Comparison of ENCODE assay signal across 16 cellular contexts in the genomic region with DNA sequence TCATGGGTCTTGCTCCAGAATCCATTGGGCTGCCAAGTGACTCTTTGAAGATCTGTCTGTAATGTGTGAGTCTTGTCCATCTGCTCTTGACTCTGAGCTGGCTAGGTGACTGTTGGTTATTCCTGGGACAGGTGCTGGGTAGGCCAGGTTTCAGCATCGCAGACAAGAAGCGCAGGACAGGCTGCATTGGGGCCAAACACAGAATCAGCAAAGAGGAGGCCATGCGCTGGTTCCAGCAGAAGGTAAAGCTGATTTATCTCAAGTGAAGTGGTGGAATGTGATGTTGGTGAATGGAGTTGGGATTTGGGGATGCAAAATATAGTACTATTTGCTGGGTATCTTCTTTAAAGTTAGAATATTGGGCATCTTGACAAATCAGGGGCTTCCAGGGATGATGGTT. TPM values are rescaled to one million over a fixed set of nuclear protein-coding genes. Genes with fewer than 3 reads are reported as not detected.
DNase-seq lines count a peak whose midpoint lies in the region; ATAC-seq and TF ChIP-seq lines count a peak whose summit lies in the region.
"Had no signal": no experiment of that assay in that cellular context is flagged by ENCODE, and none has a peak within 500 bp of the region (broad histone marks: within the 10 kb centered on the region; RNA-seq: fewer than 3 reads in every experiment).

No MANE protein-coding gene starts in this region.

- H4K8ac ChIP-seq in IMR-90 (ENCODE audit: low read depth in 2 of 2, low read length in 2 of 2): no peak overlapping the region
- H4K8ac ChIP-seq in trophoblast cell (ENCODE audit: low read depth, low read length): no peak overlapping the region

- H3K4me2 ChIP-seq in IMR-90 (ENCODE audit: low read depth, low read length): peak overlapping the region; percentile 13; the same call in 1 of the 2 replicates
- no peak overlapping the region for H3K4me2 ChIP-seq in trophoblast cell (ENCODE audit: low read length)

- H3K27me3 ChIP-seq in IMR-90 (ENCODE audit: control insufficient read depth, insufficient read depth, low read length) (no peaks in the 10 kb centered on the region), trophoblast cell (ENCODE audit: insufficient read depth, low read length) (no peaks in the 10 kb centered on the region)
- H3K27me3 ChIP-seq: foreskin keratinocyte had no signal

- no peaks in the 10 kb centered on the region for H3K27me3 Mint-ChIP-seq in Calu3 (ENCODE audit: unreplicated experiment)
- H3K27me3 Mint-ChIP-seq in central memory CD8-positive, alpha-beta T cell: no peaks in the 10 kb centered on the region

- H3K23ac ChIP-seq in IMR-90 (ENCODE audit: low read depth, low read length): no peak overlapping the region
- no peak overlapping the region for H3K23ac ChIP-seq in trophoblast cell (ENCODE audit: low read length)

- no peak overlapping the region for H2AK5ac ChIP-seq in IMR-90 (ENCODE audit: low read depth, low read length)
- no peak overlapping the region for H2AK5ac ChIP-seq in trophoblast cell (ENCODE audit: low read length)

- dilution Hi-C loops in IMR-90 (cut with HindIII; ENCODE audit: low sequenced_read_pairs, unreplicated experiment): no loop called here

- peaks cover 26 to 76% of the 10 kb centered on the region in 2 experiments; a peak in 3 of 4 replicates for H3K79me1 ChIP-seq in IMR-90 (ENCODE audit: low read depth in 1 of 2, low read length in 2 of 2)
- H3K79me1 ChIP-seq in trophoblast cell (ENCODE audit: low read length): peaks cover 4% of the 10 kb centered on the region

- H2BK5ac ChIP-seq in IMR-90 (ENCODE audit: low read depth, low read length, poor library complexity, severe bottlenecking): no peak overlapping the region
- H2BK5ac ChIP-seq in trophoblast cell (ENCODE audit: low read depth, low read length, poor library complexity): no peak overlapping the region

- POLR2A ChIA-PET in IMR-90 (lab: Charles Lee; ENCODE audit: unreplicated experiment): no interaction called here

- TF ChIP-seq RAD21 in IMR-90 (IDR thresholded peaks at IDR 0.05; ENCODE audit: low read length): no peak

- TF ChIP-seq CTCF in Calu3 (IDR thresholded peaks at IDR 0.05; ENCODE audit: unreplicated experiment) (no peak), IMR-90 (conservative IDR thresholded peaks at IDR 0.05; ENCODE audit: low read depth, low read length) (no peak)

- H3K9me3 ChIP-seq in IMR-90 (ENCODE audit: control insufficient read depth, insufficient read depth, low read length): no peaks in the 10 kb centered on the region
- H3K9me3 ChIP-seq in trophoblast cell (ENCODE audit: insufficient read depth, low read depth, low read length): no peaks in the 10 kb centered on the region

- H3K4ac ChIP-seq in IMR-90 (ENCODE audit: low read depth, low read length) (no peak overlapping the region), trophoblast cell (ENCODE audit: low read depth, low read length) (peak overlapping the region; percentile 38)

- intact Hi-C loops in Calu3 (cut with micrococcal nuclease; ENCODE audit: unreplicated experiment): no loop called here
- intact Hi-C loops in IMR-90 (cut with micrococcal nuclease): no loop called here
- intact Hi-C loops in Right ventricle myocardium inferior (cut with DNase I): no loop called here

- H3K27ac ChIP-seq in IMR-90 (ENCODE audit: insufficient read depth, low read length) (no peak overlapping the region), trophoblast cell (ENCODE audit: low read depth, low read length) (no peak overlapping the region)
- H3K27ac ChIP-seq: foreskin keratinocyte had no signal

- DNase-seq in Calu3: no peak
- DNase-seq in IMR-90: no peak
- DNase-seq in central memory CD8-positive, alpha-beta T cell (ENCODE audit: low spot score in 2 of 2): no peak
- DNase-seq in trophoblast cell: no peak
- DNase-seq in Right ventricle myocardium inferior (ENCODE audit: missing footprints): no peak
- DNase-seq in stimulated activated CD4-positive, alpha-beta T cell treated with anti-CD3 and anti-CD28 coated beads, Interleukin-2, amount 100 ng/mL, for 48 hours: no peak
- DNase-seq in SHP77 treated with DMSO at 0.1 percent for 48 hours (lab: John Stamatoyannopoulos, UW): no peak
- DNase-seq: aorta; effector CD4-positive, alpha-beta T cell; foreskin keratinocyte; immature natural killer cell; NCI-H1436 treated with DMSO at 0.1 percent for 48 hours; NCI-H524 treated with DMSO at 0.1 percent for 48 hours; retina; RPMI8226; substantia nigra had no signal

- H2BK15ac ChIP-seq in IMR-90 (ENCODE audit: low read depth, low read length): no peak overlapping the region

- H3K4me3 ChIP-seq in IMR-90 (ENCODE audit: insufficient read depth, low read depth, low read length) (no peak overlapping the region), trophoblast cell (ENCODE audit: low read depth, low read length) (no peak overlapping the region)

- H2BK12ac ChIP-seq in trophoblast cell (ENCODE audit: low read length): no peak overlapping the region

- in situ Hi-C loops in IMR-90 (cut with MboI; ENCODE audit: low sequenced_read_pairs): no loop called here

- H4K5ac ChIP-seq in IMR-90 (ENCODE audit: low read depth, low read length): no peak overlapping the region

- H3K14ac ChIP-seq in IMR-90 (replicated peaks; ENCODE audit: low read depth, low read length): no peak overlapping the region
- no peak overlapping the region for H3K14ac ChIP-seq in trophoblast cell (ENCODE audit: low read length)

- H3K27ac Mint-ChIP-seq in Calu3 (ENCODE audit: unreplicated experiment): peak overlapping the region; percentile 21
- peak overlapping the region; percentile 27 for H3K27ac Mint-ChIP-seq in central memory CD8-positive, alpha-beta T cell (ENCODE audit: low read depth)

- H3K56ac ChIP-seq in IMR-90 (ENCODE audit: extremely low read depth, insufficient read depth, low read length): no peak overlapping the region

- H3K9me3 Mint-ChIP-seq in Calu3 (ENCODE audit: low read depth, unreplicated experiment): no peaks in the 10 kb centered on the region
- no peaks in the 10 kb centered on the region for H3K9me3 Mint-ChIP-seq in central memory CD8-positive, alpha-beta T cell
- H3K9me3 Mint-ChIP-seq: immature natural killer cell had no signal

- 100% methylated on average over 3 of the region's 3 CpGs; no CpG with 5 or more reads in 1 of the 2 experiments for WGBS in IMR-90 (ENCODE audit: extremely low coverage in 2 of 2, insufficient read length in 1 of 2), 2 experiments
- WGBS in trophoblast cell (ENCODE audit: extremely low coverage, insufficient coverage, insufficient read length): no CpG with 5 or more reads among the region's 3 CpGs

- H3K9me1 ChIP-seq in IMR-90 (ENCODE audit: insufficient read depth, low read length): peaks cover 25% of the 10 kb centered on the region

- H3K18ac ChIP-seq in IMR-90 (ENCODE audit: low read depth, low read length): no peak overlapping the region
- no peak overlapping the region for H3K18ac ChIP-seq in trophoblast cell (ENCODE audit: low read length)

- no peak for ATAC-seq in IMR-90 (ENCODE audit: low read depth)
- no peak for ATAC-seq in central memory CD8-positive, alpha-beta T cell (replicated peaks; ENCODE audit: extremely low read depth, poor library complexity, severe bottlenecking)
- no peak for ATAC-seq in Right ventricle myocardium inferior
- ATAC-seq: foreskin keratinocyte had no signal

- H2BK20ac ChIP-seq in IMR-90 (ENCODE audit: low read depth, low read length): no peak overlapping the region

- no peak overlapping the region for H2AK9ac ChIP-seq in IMR-90 (replicated peaks; ENCODE audit: low read depth, low read length, poor library complexity)

- H3K4me3 Mint-ChIP-seq in Calu3 (ENCODE audit: low read depth, unreplicated experiment): no peak overlapping the region
- no peak overlapping the region for H3K4me3 Mint-ChIP-seq in central memory CD8-positive, alpha-beta T cell

- H3K36me3 Mint-ChIP-seq in Calu3 (ENCODE audit: insufficient read depth, unreplicated experiment): peaks cover 85% of the 10 kb centered on the region
- H3K36me3 Mint-ChIP-seq in central memory CD8-positive, alpha-beta T cell (ENCODE audit: insufficient read depth): peaks cover 82% of the 10 kb centered on the region

- no TSS peak for BruUV-seq in Calu3 (replicated peaks; lab: Mats Ljungman, UMichigan)
- no TSS peak for BruUV-seq in IMR-90 (replicated peaks; lab: Mats Ljungman, UMichigan)

- peaks cover 61% of the 10 kb centered on the region for H3K36me3 ChIP-seq in IMR-90 (ENCODE audit: control insufficient read depth, insufficient read depth, low read length)
- peaks cover 29 to 62% of the 10 kb centered on the region in 2 experiments for H3K36me3 ChIP-seq in trophoblast cell (ENCODE audit: control insufficient read depth in 1 of 2, insufficient read depth in 2 of 2, low read length in 2 of 2)

- H3K4me1 Mint-ChIP-seq in Calu3 (ENCODE audit: low read depth, unreplicated experiment): peaks cover 38% of the 10 kb centered on the region
- H3K4me1 Mint-ChIP-seq in central memory CD8-positive, alpha-beta T cell: peaks cover 67% of the 10 kb centered on the region

- no peak overlapping the region for H3K9ac ChIP-seq in IMR-90 (ENCODE audit: low read depth, low read length)
- H3K9ac ChIP-seq in trophoblast cell (ENCODE audit: low read length): peak overlapping the region; percentile 15

- H4K12ac ChIP-seq in trophoblast cell (ENCODE audit: low read depth, low read length): no peak overlapping the region

- no peak for TF ChIP-seq POLR2A in IMR-90 (IDR thresholded peaks at IDR 0.05; ENCODE audit: low read depth, low read length)

- H3K4me1 ChIP-seq in IMR-90 (ENCODE audit: control insufficient read depth, insufficient read depth, low read length) (peaks cover 10% of the 10 kb centered on the region), trophoblast cell (ENCODE audit: control insufficient read depth in 1 of 2, insufficient read depth in 2 of 2, low read length in 2 of 2) (peaks cover 3 to 5% of the 10 kb centered on the region in 2 experiments)

- CTCF ChIA-PET in Calu3 (lab: Charles Lee) (no interaction called here), IMR-90 (lab: Yijun Ruan, JAX) (no interaction called here)

- H4K91ac ChIP-seq in IMR-90 (ENCODE audit: insufficient read depth, low read depth, low read length): no peak overlapping the region
- H4K91ac ChIP-seq in trophoblast cell (ENCODE audit: low read depth, low read length): no peak overlapping the region

- H2AFZ ChIP-seq in IMR-90 (replicated peaks; ENCODE audit: low read length, poor library complexity) (no peak overlapping the region), trophoblast cell (ENCODE audit: insufficient read depth, low read length, poor library complexity) (no peak overlapping the region)

- peaks cover 17% of the 10 kb centered on the region for H3K79me2 ChIP-seq in trophoblast cell (ENCODE audit: control insufficient read depth, insufficient read depth, low read length, poor library complexity)

- H4K20me1 ChIP-seq in IMR-90 (ENCODE audit: insufficient read depth, low read length): peaks cover 91% of the 10 kb centered on the region

- H2BK120ac ChIP-seq in IMR-90 (ENCODE audit: low read depth, low read length) (no peak overlapping the region), trophoblast cell (ENCODE audit: insufficient read depth, low read length, poor library complexity) (no peak overlapping the region)

RNA-seq across cellular contexts. Expression of a gene that starts 4.1 kb away (rescaled TPM):
- total RNA-seq in Calu3 (2022) (588 and 622 TPM in 2 replicates), IMR-90 (2012; rRNA removed) (452 and 980 TPM in 2 replicates), Right ventricle myocardium inferior (681 TPM)
- 1,692 and 1,751 TPM in 2 replicates for polyA plus RNA-seq in IMR-90 (2012; rRNA removed)
- polyA plus RNA-seq in IMR-90 (2012; cell fraction: cytosol; rRNA removed): 209 and 733 TPM in 2 replicates
- 34.7 and 396 TPM in 2 replicates for polyA plus RNA-seq in IMR-90 (2012; cell fraction: nucleus; rRNA removed; ENCODE audit: low replicate concordance)
- polyA plus RNA-seq in trophoblast cell (2013): 1,687 and 1,801 TPM in 2 replicates

RNA-seq across cellular contexts. Expression of a gene that starts 47.6 kb away (rescaled TPM):
- 32.4 and 36.5 TPM in 2 replicates for total RNA-seq in Calu3 (2022)
- total RNA-seq in IMR-90 (2012; rRNA removed): 40.7 and 44.4 TPM in 2 replicates
- polyA plus RNA-seq in IMR-90 (2012; rRNA removed): 19.5 and 22.9 TPM in 2 replicates
- 5.5 and 9.2 TPM in 2 replicates for polyA plus RNA-seq in IMR-90 (2012; cell fraction: cytosol; rRNA removed)
- 9.4 and 25.4 TPM in 2 replicates for polyA plus RNA-seq in IMR-90 (2012; cell fraction: nucleus; rRNA removed; ENCODE audit: low replicate concordance)
- 28.1 and 28.4 TPM in 2 replicates for polyA plus RNA-seq in trophoblast cell (2013)
- total RNA-seq in Right ventricle myocardium inferior: 37.7 TPM
